Comparison of ENCODE assay signal across 10 cellular contexts in genomic region chrX:120035522-120036309, GRCh38. TPM values are rescaled to one million over a fixed set of nuclear protein-coding genes. Genes with fewer than 3 reads are reported as not detected.
DNase-seq lines count a peak whose midpoint lies in the region; ATAC-seq and TF ChIP-seq lines count a peak whose summit lies in the region.
"Not testable (repeated sequence)": the region's sequence is repeated elsewhere in the genome, so short reads cannot be mapped to it uniquely, and the experiment has no call there.
"Had no signal": no experiment of that assay in that cellular context is flagged by ENCODE, and none has a peak within 500 bp of the region (broad histone marks: within the 10 kb centered on the region; RNA-seq: fewer than 3 reads in every experiment).

No MANE protein-coding gene starts in this region.

- peak overlapping the region; percentile 74 for H3K4me2 ChIP-seq in MM.1S (ENCODE audit: low read depth, low read length)

- H3K9me3 Mint-ChIP-seq in CD14-positive monocyte, result not testable (repeated sequence)

- peak overlapping the region; percentile 77 for H3K4me3 ChIP-seq in MM.1S (ENCODE audit: low read length)

- peak overlapping the region; percentile 30 to 88 (median 72) for H3K27ac Mint-ChIP-seq in CD14-positive monocyte

- TF ChIP-seq CTCF in CD14-positive monocyte (IDR thresholded peaks at IDR 0.05); MM.1S (IDR thresholded peaks at IDR 0.05; ENCODE audit: low read length): not testable (repeated sequence)

- H3K27me3 ChIP-seq in MM.1S (replicated peaks; ENCODE audit: insufficient read depth, low read length), result not testable (repeated sequence)

- not testable (repeated sequence) for H3K27me3 Mint-ChIP-seq in CD14-positive monocyte (ENCODE audit: low read depth in 3 of 3)

- not testable (repeated sequence) for H3K36me3 Mint-ChIP-seq in CD14-positive monocyte

- H3K79me2 ChIP-seq in MM.1S (ENCODE audit: low read length), result peaks cover 14% of the 10 kb centered on the region

- intact Hi-C loops in CD14-positive monocyte (cut with micrococcal nuclease), result not testable (repeated sequence)

- H3K27ac ChIP-seq in MM.1S (ENCODE audit: low read length), result peak overlapping the region; percentile 94

- H3K4me1 ChIP-seq in MM.1S (ENCODE audit: low read length), result peaks cover 16% of the 10 kb centered on the region

- peak overlapping the region in 1 of 2 donors; percentile 30 for H3K4me3 Mint-ChIP-seq in CD14-positive monocyte

- H3K9ac ChIP-seq in MM.1S (ENCODE audit: low read length), result peak overlapping the region; percentile 82

- H3K4me1 Mint-ChIP-seq in CD14-positive monocyte, result peaks cover 11% of the 10 kb centered on the region

- H2AFZ ChIP-seq in MM.1S (ENCODE audit: low read length), result peak overlapping the region; percentile 74

- H3K9me2 ChIP-seq in MM.1S (replicated peaks; ENCODE audit: insufficient read depth, low read length), result not testable (repeated sequence)

- H4K20me1 ChIP-seq in MM.1S (ENCODE audit: insufficient read depth, low read length), result not testable (repeated sequence)

- H3K36me3 ChIP-seq in MM.1S (replicated peaks; ENCODE audit: insufficient read depth, low read length), result not testable (repeated sequence)

- not testable (repeated sequence) for H3K9me3 ChIP-seq in MM.1S (replicated peaks; ENCODE audit: insufficient read depth, low read length)

- peak; percentile 81 for ATAC-seq in GM18861 (IDR thresholded peaks at IDR 0.05; ENCODE audit: unreplicated experiment)
- ATAC-seq in GM19468 (IDR thresholded peaks at IDR 0.05; ENCODE audit: extremely low read depth, unreplicated experiment), result peak; percentile 71
- peak; percentile 91 for ATAC-seq in HG02642 (IDR thresholded peaks at IDR 0.05; ENCODE audit: poor library complexity, unreplicated experiment)
- ATAC-seq in HG03175 (IDR thresholded peaks at IDR 0.05; ENCODE audit: unreplicated experiment), result peak; percentile 80

- DNase-seq in CD14-positive monocyte (ENCODE audit: low spot score), result peak; percentile 72
- peak; percentile 83 for DNase-seq in MM.1S
- DNase-seq in SKM-1 treated with dmso at 0.1 percent for 144 hours (lab: John Stamatoyannopoulos, UW; ENCODE audit: unreplicated experiment), result peak; percentile 12
- peak; percentile 1 for DNase-seq in midbrain (lab: John Stamatoyannopoulos, UW)

- H3F3A ChIP-seq in MM.1S (ENCODE audit: insufficient read depth, low read length), result peaks cover 23% of the 10 kb centered on the region

RNA-seq across cellular contexts. Expression of gene RHOXF2B, which starts 41.8 kb away (rescaled TPM):
- under 1 TPM in 1 of 2 donors, not detected in 1; 0.05 TPM for polyA plus RNA-seq in CD14-positive monocyte
- polyA plus RNA-seq: CD8-positive, alpha-beta memory T cell; heart right ventricle had no signal

Comparison
In these comparisons a context has a peak if more than half of its experiments do, and no peak if none do; other contexts are left out.
1. Peak in every context shown above with its lines: DNase-seq, ATAC-seq, H3K4me3 ChIP-seq and H3K27ac ChIP-seq.
2. DNase-seq: peak in every context shown above with its lines; median percentile 83 in MM.1S; 72 in CD14-positive monocyte; 12 in SKM-1 treated with dmso at 0.1 percent for 144 hours; 1 in midbrain.